In genomic region chr17:82058855-82059249, GRCh38 we compare ENCODE assay signal across 20 cellular contexts. TPM values are rescaled to one million over a fixed set of nuclear protein-coding genes. Genes with fewer than 3 reads are reported as not detected.
DNase-seq lines count a peak whose midpoint lies in the region; ATAC-seq, FAIRE-seq and TF ChIP-seq lines count a peak whose summit lies in the region.
"Had no signal": no experiment of that assay in that cellular context is flagged by ENCODE, and none has a peak within 500 bp of the region (broad histone marks: within the 10 kb centered on the region; RNA-seq: fewer than 3 reads in every experiment).

No MANE protein-coding gene starts in this region.

- no peak overlapping the region for H3K4me2 ChIP-seq in mesenchymal stem cell (ENCODE audit: low read length, poor library complexity, severe bottlenecking)
- H3K4me2 ChIP-seq: PC-9 had no signal

- no peak overlapping the region for H2AK5ac ChIP-seq in mesenchymal stem cell (ENCODE audit: low read length, severe bottlenecking)

- no peak overlapping the region for H3K14ac ChIP-seq in mesenchymal stem cell (ENCODE audit: low read length in 2 of 2)

- H3K79me1 ChIP-seq in mesenchymal stem cell (replicated peaks; ENCODE audit: low read length, poor library complexity, severe bottlenecking), result peaks cover 30% of the 10 kb centered on the region

- peak overlapping the region; percentile 12 for H4K8ac ChIP-seq in mesenchymal stem cell (ENCODE audit: low read length)

- H3K4me1 ChIP-seq in RWPE2 (ENCODE audit: insufficient read depth, poor library complexity, severe bottlenecking) (no peaks in the 10 kb centered on the region), mesenchymal stem cell (ENCODE audit: control insufficient read depth, insufficient read depth, low read depth, low read length) (peaks cover 13% of the 10 kb centered on the region)

- H3K36me3 ChIP-seq in RWPE2 (ENCODE audit: low read depth) (peaks cover 93% of the 10 kb centered on the region), mesenchymal stem cell (ENCODE audit: control insufficient read depth in 1 of 2, insufficient read depth in 2 of 2, low read depth in 1 of 2, low read length in 2 of 2) (peaks cover 90 to 100% of the 10 kb centered on the region in 2 experiments)

- no peak overlapping the region for H2BK120ac ChIP-seq in mesenchymal stem cell (ENCODE audit: low read depth, low read length)

- H3K4me3 ChIP-seq in RWPE2 (ENCODE audit: severe bottlenecking) (no peak overlapping the region), mesenchymal stem cell (ENCODE audit: insufficient read depth in 1 of 2, low read depth in 1 of 2, low read length in 2 of 2) (no peak overlapping the region)
- H3K4me3 ChIP-seq: PC-9 had no signal

- H3K9me3 ChIP-seq in RWPE2 (ENCODE audit: severe bottlenecking), result no peaks in the 10 kb centered on the region
- H3K9me3 ChIP-seq in mesenchymal stem cell (ENCODE audit: control insufficient read depth, low read length), result no peaks in the 10 kb centered on the region

- peak; percentile 65 for FAIRE-seq in urothelium cell line (lab: Jason Lieb, UNC)

- ATAC-seq in RWPE2 (ENCODE audit: low read depth) (no peak), HG03439 (IDR thresholded peaks at IDR 0.05; ENCODE audit: unreplicated experiment) (no peak)

- no peak overlapping the region for H3K23ac ChIP-seq in mesenchymal stem cell (ENCODE audit: low read length in 2 of 2)

- H2AFZ ChIP-seq in mesenchymal stem cell (ENCODE audit: low read depth, low read length), result no peak overlapping the region
- H2AFZ ChIP-seq: PC-9 had no signal

- H2BK15ac ChIP-seq in mesenchymal stem cell (ENCODE audit: low read depth, poor library complexity, severe bottlenecking), result no peak overlapping the region

- peak; percentile 2 for DNase-seq in stimulated activated CD4-positive, alpha-beta T cell treated with anti-CD3 and anti-CD28 coated beads, Interleukin-15, amount 100 ng/mL, for 24 hours
- no peak for DNase-seq in stimulated activated CD4-positive, alpha-beta T cell treated with anti-CD3 and anti-CD28 coated beads, Interleukin-4, amount 100 ng/mL, for 1 hour
- DNase-seq in RWPE2 (ENCODE audit: low spot score) (peak; percentile 70), mesenchymal stem cell (no peak), urothelium cell line (ENCODE audit: low spot score) (no peak), NCI-H187 treated with DMSO at 0.1 percent for 48 hours (lab: John Stamatoyannopoulos, UW) (no peak)
- DNase-seq in activated CD8-positive, alpha-beta memory T cell treated with anti-CD3 and anti-CD28 coated beads, Interleukin-2, amount 50 U/mL, for 48 hours, result no peak
- DNase-seq: DMS79 treated with DMSO at 0.1 percent for 48 hours, HCEC 1CT, IMR-90, MM.1S, NCI-H1092, NCI-H1436 treated with DMSO at 0.1 percent for 48 hours, NCI-H2029 treated with DMSO at 0.1 percent for 48 hours, NCI-H2171, NCI-H526, PC-9 had no signal

- no peak overlapping the region for H2BK5ac ChIP-seq in mesenchymal stem cell (ENCODE audit: low read depth, low read length, poor library complexity, severe bottlenecking)

- no peak overlapping the region for H3K9ac ChIP-seq in mesenchymal stem cell (ENCODE audit: low read length)

- H3K27me3 ChIP-seq in RWPE2 (ENCODE audit: insufficient read depth, poor library complexity, severe bottlenecking), result no peaks in the 10 kb centered on the region
- no peaks in the 10 kb centered on the region for H3K27me3 ChIP-seq in mesenchymal stem cell (ENCODE audit: control insufficient read depth in 1 of 2, insufficient read depth in 1 of 2, low read length in 2 of 2)

- H3K27ac ChIP-seq in RWPE2 (ENCODE audit: poor library complexity, severe bottlenecking) (no peak overlapping the region), mesenchymal stem cell (ENCODE audit: low read length, poor library complexity, severe bottlenecking) (no peak overlapping the region)
- H3K27ac ChIP-seq: HL-60, PC-9 had no signal

- TF ChIP-seq CTCF in RWPE2 (IDR thresholded peaks at IDR 0.05; ENCODE audit: poor library complexity, severe bottlenecking), result no peak

- H2BK12ac ChIP-seq in mesenchymal stem cell (ENCODE audit: low read length in 2 of 2), result no peak overlapping the region

- H3K4ac ChIP-seq in mesenchymal stem cell (ENCODE audit: low read depth in 1 of 2, low read length in 2 of 2), result no peak overlapping the region

- 95% methylated on average over 10 of the region's 10 CpGs for whole genome bisulfite sequencing in mesenchymal stem cell

- H3K18ac ChIP-seq in mesenchymal stem cell (ENCODE audit: low read depth in 1 of 2, low read length in 2 of 2), result no peak overlapping the region

- no peak overlapping the region for H4K91ac ChIP-seq in mesenchymal stem cell (ENCODE audit: low read length)

RNA-seq across cellular contexts. Expression of gene DUS1L, which starts 6.8 kb away (rescaled TPM):
- polyA plus RNA-seq in mesenchymal stem cell (2013, experiment 1 of 2), result 23.0 TPM
- 20.9 TPM for polyA plus RNA-seq in mesenchymal stem cell (2013, experiment 2 of 2)

RNA-seq across cellular contexts. Expression of gene GPS1, which starts 7.2 kb away (rescaled TPM):
- 63.6 TPM for polyA plus RNA-seq in mesenchymal stem cell (2013, experiment 1 of 2)
- polyA plus RNA-seq in mesenchymal stem cell (2013, experiment 2 of 2), result 62.1 TPM

RNA-seq across cellular contexts. Expression of gene RFNG, which starts 7.2 kb away (rescaled TPM):
- 31.3 TPM for polyA plus RNA-seq in mesenchymal stem cell (2013, experiment 1 of 2)
- polyA plus RNA-seq in mesenchymal stem cell (2013, experiment 2 of 2), result 31.7 TPM

RNA-seq across cellular contexts. Expression of gene DCXR, which starts 21.4 kb away (rescaled TPM):
- polyA plus RNA-seq in mesenchymal stem cell (2013, experiment 1 of 2), result 39.7 TPM
- polyA plus RNA-seq in mesenchymal stem cell (2013, experiment 2 of 2), result 43.5 TPM

RNA-seq across cellular contexts. Expression of gene RAC3, which starts 27.4 kb away (rescaled TPM):
- 33.3 TPM for polyA plus RNA-seq in mesenchymal stem cell (2013, experiment 1 of 2)
- 31.4 TPM for polyA plus RNA-seq in mesenchymal stem cell (2013, experiment 2 of 2)
- polyA plus RNA-seq: CD14-positive monocyte had no signal

Comparison
In these comparisons a context has a peak if more than half of its experiments do, and no peak if none do; other contexts are left out.
1. DNase-seq: peak in stimulated activated CD4-positive, alpha-beta T cell treated with anti-CD3 and anti-CD28 coated beads, Interleukin-15, amount 100 ng/mL, for 24 hours (single experiment) and RWPE2 (single experiment); none in stimulated activated CD4-positive, alpha-beta T cell treated with anti-CD3 and anti-CD28 coated beads, Interleukin-4, amount 100 ng/mL, for 1 hour (single experiment), mesenchymal stem cell (single experiment), urothelium cell line (single experiment), NCI-H187 treated with DMSO at 0.1 percent for 48 hours (single experiment) and activated CD8-positive, alpha-beta memory T cell treated with anti-CD3 and anti-CD28 coated beads, Interleukin-2, amount 50 U/mL, for 48 hours (single experiment).